14 cellular contexts compared by ENCODE assay signal in genomic region chr20:32188376-32189122, GRCh38. TPM values are rescaled to one million over a fixed set of nuclear protein-coding genes. Genes with fewer than 3 reads are reported as not detected.
DNase-seq lines count a peak whose midpoint lies in the region; ATAC-seq and TF ChIP-seq lines count a peak whose summit lies in the region.
"Had no signal": no experiment of that assay in that cellular context is flagged by ENCODE, and none has a peak within 500 bp of the region (broad histone marks: within the 10 kb centered on the region; RNA-seq: fewer than 3 reads in every experiment).

No MANE protein-coding gene starts in this region.

- CTCF ChIA-PET in activated CD4-positive, alpha-beta memory T cell treated with anti-CD3 and anti-CD28 coated beads for 36 hours (lab: Charles Lee): no interaction called here

- peaks cover 6% of the 10 kb centered on the region for H3K36me3 Mint-ChIP-seq in T-helper 2 cell treated with Interferon-gamma antibody and Interleukin-4, amounts not matched to agents 5 μg/mL and 100 μg/mL, for 36 hours (ENCODE audit: low read depth)
- H3K36me3 Mint-ChIP-seq in activated CD4-positive, alpha-beta memory T cell treated with anti-CD3 and anti-CD28 coated beads for 36 hours: peaks cover 15% of the 10 kb centered on the region

- no peaks in the 10 kb centered on the region for H3K27me3 Mint-ChIP-seq in T-helper 2 cell treated with Interferon-gamma antibody and Interleukin-4, amounts not matched to agents 5 μg/mL and 100 μg/mL, for 36 hours (ENCODE audit: low read depth)
- H3K27me3 Mint-ChIP-seq in activated CD4-positive, alpha-beta memory T cell treated with anti-CD3 and anti-CD28 coated beads for 36 hours: no peaks in the 10 kb centered on the region

- H3K9me3 ChIP-seq in iPS-15b (ENCODE audit: control insufficient read depth, insufficient read depth, low read length) (no peaks in the 10 kb centered on the region), skeletal muscle tissue (ENCODE audit: control insufficient read depth in 3 of 3, low read length in 3 of 3) (no peaks in the 10 kb centered on the region), spleen (no peaks in the 10 kb centered on the region)

- H3K4me1 Mint-ChIP-seq in T-helper 2 cell treated with Interferon-gamma antibody and Interleukin-4, amounts not matched to agents 5 μg/mL and 100 μg/mL, for 36 hours (ENCODE audit: low read depth): peaks cover 3% of the 10 kb centered on the region
- H3K4me1 Mint-ChIP-seq in activated CD4-positive, alpha-beta memory T cell treated with anti-CD3 and anti-CD28 coated beads for 36 hours (ENCODE audit: low read depth): peaks cover 32% of the 10 kb centered on the region

- no peak for TF ChIP-seq CTCF in spleen (IDR thresholded peaks at IDR 0.05 in 8 of 11, conservative IDR thresholded peaks at IDR 0.05 in 3 of 11)

- no peaks in the 10 kb centered on the region for H3K9me3 Mint-ChIP-seq in T-helper 2 cell treated with Interferon-gamma antibody and Interleukin-4, amounts not matched to agents 5 μg/mL and 100 μg/mL, for 36 hours
- no peaks in the 10 kb centered on the region for H3K9me3 Mint-ChIP-seq in activated CD4-positive, alpha-beta memory T cell treated with anti-CD3 and anti-CD28 coated beads for 36 hours

- intact Hi-C loops in activated CD4-positive, alpha-beta memory T cell treated with anti-CD3 and anti-CD28 coated beads for 36 hours (cut with micrococcal nuclease): no loop called here
- intact Hi-C loops in spleen (cut with DNase I; ENCODE audit: low total_unique reads): no loop called here

- peak overlapping the region; percentile 51 for H3K4me3 Mint-ChIP-seq in T-helper 2 cell treated with Interferon-gamma antibody and Interleukin-4, amounts not matched to agents 5 μg/mL and 100 μg/mL, for 36 hours
- peak overlapping the region; percentile 27 for H3K4me3 Mint-ChIP-seq in activated CD4-positive, alpha-beta memory T cell treated with anti-CD3 and anti-CD28 coated beads for 36 hours

- H3K27ac ChIP-seq in skeletal muscle tissue (ENCODE audit: low read depth, low read length): no peak overlapping the region
- H3K27ac ChIP-seq in spleen: no peak overlapping the region

- H3K27ac Mint-ChIP-seq in T-helper 2 cell treated with Interferon-gamma antibody and Interleukin-4, amounts not matched to agents 5 μg/mL and 100 μg/mL, for 36 hours: peak overlapping the region; percentile 14
- H3K27ac Mint-ChIP-seq in activated CD4-positive, alpha-beta memory T cell treated with anti-CD3 and anti-CD28 coated beads for 36 hours: no peak overlapping the region

- H3K36me3 ChIP-seq in iPS-15b (ENCODE audit: control insufficient read depth, insufficient read depth, low read length): no peaks in the 10 kb centered on the region
- H3K36me3 ChIP-seq in skeletal muscle tissue (ENCODE audit: control insufficient read depth in 3 of 3, insufficient read depth in 3 of 3, low read length in 3 of 3): peaks cover 0 to 8% (median 2%) of the 10 kb centered on the region in 3 donors
- H3K36me3 ChIP-seq in spleen: peaks cover 0 to 20% (median 0%) of the 10 kb centered on the region in 6 donors

- peak overlapping the region; percentile 79 for H3K4me3 ChIP-seq in iPS-15b (ENCODE audit: low read depth, low read length)
- H3K4me3 ChIP-seq in skeletal muscle tissue (ENCODE audit: low read length in 3 of 3): peak overlapping the region in 2 of 3 donors; percentile 13 to 75
- H3K4me3 ChIP-seq in spleen: peak overlapping the region in 2 of 8 donors; percentile 5 to 45

- H3K9ac ChIP-seq in iPS-15b (ENCODE audit: low read depth, low read length): no peak overlapping the region
- peak overlapping the region in 1 of 3 donors; percentile 38 for H3K9ac ChIP-seq in skeletal muscle tissue (ENCODE audit: low read depth in 1 of 3, low read length in 3 of 3)

- TF ChIP-seq POLR2A in spleen (IDR thresholded peaks at IDR 0.05): no peak

- WGBS in spleen, 5 donors: 95 to 98% (median 96%) methylated on average over 7 to 17 of the region's 17 CpGs

- no peak for DNase-seq in T-helper 2 cell treated with Interferon-gamma antibody and Interleukin-4, amounts not matched to agents 5 μg/mL and 100 μg/mL, for 36 hours (ENCODE audit: low spot score)
- DNase-seq in T-helper 2 cell (no peak), NCI-H1105 treated with DMSO at 0.1 percent for 48 hours (lab: John Stamatoyannopoulos, UW) (no peak), spleen (no peak)
- no peak for DNase-seq in activated CD4-positive, alpha-beta memory T cell treated with anti-CD3 and anti-CD28 coated beads for 36 hours
- DNase-seq: 8988T; activated naive CD4-positive, alpha-beta T cell; left cardiac atrium; NCI-H1105; NCI-H524 treated with DMSO at 0.1 percent for 48 hours; stimulated activated CD4-positive, alpha-beta T cell treated with anti-CD3 and anti-CD28 coated beads, Interleukin-4, amount 100 ng/mL, for 4 hours had no signal

- peaks cover 9% of the 10 kb centered on the region for H3K4me1 ChIP-seq in iPS-15b (ENCODE audit: control insufficient read depth, insufficient read depth, low read length)
- H3K4me1 ChIP-seq in skeletal muscle tissue (ENCODE audit: control insufficient read depth in 3 of 3, insufficient read depth in 3 of 3, low read length in 3 of 3): peaks cover 22 to 39% (median 25%) of the 10 kb centered on the region in 3 donors
- H3K4me1 ChIP-seq in spleen: peaks cover 7 to 54% (median 39%) of the 10 kb centered on the region in 6 donors

- no peak for ATAC-seq in HG02970 (IDR thresholded peaks at IDR 0.05; ENCODE audit: low FRiP score, unreplicated experiment)

- POLR2A ChIA-PET in activated CD4-positive, alpha-beta memory T cell treated with anti-CD3 and anti-CD28 coated beads for 36 hours (lab: Charles Lee): interaction anchor here (1.2 to 2.7 kb wide), 2 partner anchors 15 to 17 kb away, joined by 3 to 16 read pairs; no protein-coding TSS in a partner anchor

- no peaks in the 10 kb centered on the region for H3K27me3 ChIP-seq in iPS-15b (ENCODE audit: control insufficient read depth, insufficient read depth, low read length)
- H3K27me3 ChIP-seq in skeletal muscle tissue (ENCODE audit: control insufficient read depth in 3 of 3, insufficient read depth in 3 of 3, low read length in 3 of 3): no peaks in the 10 kb centered on the region
- H3K27me3 ChIP-seq in spleen (replicated peaks in 1 of 7): peaks cover 0 to 7% (median 0%) of the 10 kb centered on the region in 7 donors

RNA-seq across cellular contexts. Expression of gene PLAGL2, which starts 19.0 kb away (rescaled TPM):
- 10 to 100 TPM; 93.9 to 95.6 TPM for total RNA-seq in activated CD4-positive, alpha-beta memory T cell treated with anti-CD3 and anti-CD28 coated beads for 36 hours
- 2.1 TPM for total RNA-seq in skeletal muscle tissue
- 10 to 100 TPM; 11.9 to 16.6 (median 12.5) TPM for total RNA-seq in spleen
- polyA plus RNA-seq in spleen: 1 to 10 TPM; 2.2 to 4.0 (median 2.2) TPM

RNA-seq across cellular contexts. Expression of gene POFUT1, which starts 19.1 kb away (rescaled TPM):
- 10 to 100 TPM; 48.4 to 48.5 TPM for total RNA-seq in activated CD4-positive, alpha-beta memory T cell treated with anti-CD3 and anti-CD28 coated beads for 36 hours
- total RNA-seq in skeletal muscle tissue (20.4 TPM), spleen (10 to 100 TPM; 19.5 to 26.3 (median 21.5) TPM)
- polyA plus RNA-seq in spleen: 1 to 10 TPM; 3.8 to 7.5 (median 4.7) TPM

Comparison
In these comparisons a context has a peak if more than half of its experiments do, and no peak if none do; other contexts are left out.
1. RNA of gene PLAGL2, which starts 19.0 kb away (total RNA-seq): 93.9 to 95.6 TPM in activated CD4-positive, alpha-beta memory T cell treated with anti-CD3 and anti-CD28 coated beads for 36 hours; 11.9 to 16.6 TPM in spleen and 2.1 TPM in skeletal muscle tissue (single experiment); every median in the first group is over 4 times any median in the second.